ENCODE assay signal across 18 cellular contexts in genomic region chr4:101993841-101994221, GRCh38.
DNase-seq lines count a peak whose midpoint lies in the region; ATAC-seq and TF ChIP-seq lines count a peak whose summit lies in the region.
"Had no signal": no experiment of that assay in that cellular context is flagged by ENCODE, and none has a peak within 500 bp of the region (broad histone marks: within the 10 kb centered on the region; RNA-seq: fewer than 3 reads in every experiment).

No MANE protein-coding gene starts in this region.

- no peaks in the 10 kb centered on the region for H3K27me3 Mint-ChIP-seq in brain
- no peaks in the 10 kb centered on the region for H3K27me3 Mint-ChIP-seq in endothelial cell (ENCODE audit: unreplicated experiment)

- H3K27ac Mint-ChIP-seq in brain (peak overlapping the region in 3 of 5 experiments; percentile 32 to 56 (median 43)), endothelial cell (ENCODE audit: unreplicated experiment) (no peak overlapping the region)
- H3K27ac Mint-ChIP-seq: CD8-positive, alpha-beta memory T cell had no signal

- no peak overlapping the region for H2BK15ac ChIP-seq in mesenchymal stem cell (ENCODE audit: low read depth, poor library complexity, severe bottlenecking)

- H3K9me3 ChIP-seq in mesenchymal stem cell (ENCODE audit: control insufficient read depth, low read length) = no peaks in the 10 kb centered on the region
- H3K9me3 ChIP-seq in aorta (ENCODE audit: control insufficient read depth, low read length) = no peaks in the 10 kb centered on the region
- H3K9me3 ChIP-seq: SJCRH30 had no signal

- no peak overlapping the region for H2AK5ac ChIP-seq in mesenchymal stem cell (ENCODE audit: low read length, severe bottlenecking)

- H3K36me3 Mint-ChIP-seq in brain = no peaks in the 10 kb centered on the region
- H3K36me3 Mint-ChIP-seq in endothelial cell (ENCODE audit: low read depth, unreplicated experiment) = no peaks in the 10 kb centered on the region
- H3K36me3 Mint-ChIP-seq: CD8-positive, alpha-beta memory T cell had no signal

- H3K4me3 Mint-ChIP-seq in brain (no peak overlapping the region), endothelial cell (ENCODE audit: unreplicated experiment) (no peak overlapping the region)
- H3K4me3 Mint-ChIP-seq: CD8-positive, alpha-beta memory T cell had no signal

- no peaks in the 10 kb centered on the region for H3K79me1 ChIP-seq in mesenchymal stem cell (replicated peaks; ENCODE audit: low read length, poor library complexity, severe bottlenecking)

- peak; percentile 41 for DNase-seq in Right ventricle myocardium inferior (ENCODE audit: missing footprints)
- DNase-seq in cardiac septum (ENCODE audit: low spot score) = no peak
- no peak for DNase-seq in mesenchymal stem cell
- no peak for DNase-seq in aorta
- DNase-seq in HuH-7.5 (ENCODE audit: low spot score) = no peak
- no peak for DNase-seq in endothelial cell (ENCODE audit: low spot score)
- DNase-seq: 8988T; CD8-positive, alpha-beta memory T cell; DND-41; GDM1; GM23248; NCI-H187 treated with DMSO at 0.1 percent for 48 hours; NCI-H526 treated with DMSO at 0.1 percent for 48 hours; SJCRH30 had no signal

- no peaks in the 10 kb centered on the region for H3K4me1 ChIP-seq in mesenchymal stem cell (ENCODE audit: control insufficient read depth, insufficient read depth, low read depth, low read length)
- H3K4me1 ChIP-seq in aorta (ENCODE audit: control insufficient read depth in 1 of 2, insufficient read depth in 2 of 2, low read length in 2 of 2) = no peaks in the 10 kb centered on the region
- H3K4me1 ChIP-seq: SJCRH30 had no signal

- H2AFZ ChIP-seq in mesenchymal stem cell (ENCODE audit: low read depth, low read length) = no peak overlapping the region
- H2AFZ ChIP-seq: GM23248 had no signal

- H3K9ac ChIP-seq in mesenchymal stem cell (ENCODE audit: low read length) = peak overlapping the region; percentile 37
- H3K9ac ChIP-seq: GM23248 had no signal

- H3K4me1 Mint-ChIP-seq in brain = peaks cover 13% of the 10 kb centered on the region
- no peaks in the 10 kb centered on the region for H3K4me1 Mint-ChIP-seq in endothelial cell (ENCODE audit: unreplicated experiment)
- H3K4me1 Mint-ChIP-seq: CD8-positive, alpha-beta memory T cell had no signal

- no peak overlapping the region for H3K4me2 ChIP-seq in mesenchymal stem cell (ENCODE audit: low read length, poor library complexity, severe bottlenecking)

- no peak overlapping the region for H3K27ac ChIP-seq in mesenchymal stem cell (ENCODE audit: low read length, poor library complexity, severe bottlenecking)
- peak overlapping the region in 1 of 2 donors; percentile 14 for H3K27ac ChIP-seq in aorta (ENCODE audit: low read depth in 1 of 2, low read length in 2 of 2)
- H3K27ac ChIP-seq: GM23248, SJCRH30 had no signal

- H2BK5ac ChIP-seq in mesenchymal stem cell (ENCODE audit: low read depth, low read length, poor library complexity, severe bottlenecking) = no peak overlapping the region

- no peaks in the 10 kb centered on the region for H3K27me3 ChIP-seq in mesenchymal stem cell (ENCODE audit: control insufficient read depth in 1 of 2, insufficient read depth in 1 of 2, low read length in 2 of 2)
- no peaks in the 10 kb centered on the region for H3K27me3 ChIP-seq in aorta (ENCODE audit: control insufficient read depth in 1 of 2, insufficient read depth in 2 of 2, low read length in 1 of 2)
- H3K27me3 ChIP-seq: SJCRH30 had no signal

- TF ChIP-seq CTCF in brain (conservative IDR thresholded peaks at IDR 0.05) (no peak), endothelial cell (IDR thresholded peaks at IDR 0.05; ENCODE audit: unreplicated experiment) (no peak)

- H3K18ac ChIP-seq in mesenchymal stem cell (ENCODE audit: low read depth in 1 of 2, low read length in 2 of 2) = no peak overlapping the region

- no peak overlapping the region for H2BK12ac ChIP-seq in mesenchymal stem cell (ENCODE audit: low read length in 2 of 2)

- ATAC-seq in Right ventricle myocardium inferior (no peak), aorta (ENCODE audit: low FRiP score) (peak; percentile 62), GM18870 (IDR thresholded peaks at IDR 0.05; ENCODE audit: unreplicated experiment) (no peak)
- ATAC-seq: GM12878, HCT116 had no signal

- H3K9me3 Mint-ChIP-seq in brain (peaks cover 6 to 13% (median 8%) of the 10 kb centered on the region in 5 experiments), endothelial cell (ENCODE audit: unreplicated experiment) (no peaks in the 10 kb centered on the region)

- H3K4me3 ChIP-seq in mesenchymal stem cell (ENCODE audit: insufficient read depth in 1 of 2, low read depth in 1 of 2, low read length in 2 of 2) (no peak overlapping the region), aorta (ENCODE audit: low read length in 2 of 2) (no peak overlapping the region)
- H3K4me3 ChIP-seq: GM12878, GM23248, SJCRH30 had no signal

- intact Hi-C loops in Right ventricle myocardium inferior (cut with DNase I) = no loop called here
- intact Hi-C loops in cardiac septum (cut with DNase I) = no loop called here
- intact Hi-C loops in aorta (cut with DNase I) = no loop called here

- no peak overlapping the region for H2BK120ac ChIP-seq in mesenchymal stem cell (ENCODE audit: low read depth, low read length)

- WGBS in mesenchymal stem cell = 89% methylated on average over 1 of the region's 2 CpGs
- 30 to 47% methylated on average over 2 of the region's 2 CpGs for WGBS in aorta, 2 donors

- H4K8ac ChIP-seq in mesenchymal stem cell (ENCODE audit: low read length) = no peak overlapping the region

- H3K4ac ChIP-seq in mesenchymal stem cell (ENCODE audit: low read depth in 1 of 2, low read length in 2 of 2) = no peak overlapping the region

- H3K36me3 ChIP-seq in mesenchymal stem cell (ENCODE audit: control insufficient read depth in 1 of 2, insufficient read depth in 2 of 2, low read depth in 1 of 2, low read length in 2 of 2) (no peaks in the 10 kb centered on the region), aorta (ENCODE audit: control insufficient read depth in 1 of 2, insufficient read depth in 2 of 2, low read length in 1 of 2) (no peaks in the 10 kb centered on the region)
- H3K36me3 ChIP-seq: SJCRH30 had no signal

- H3K23ac ChIP-seq in mesenchymal stem cell (ENCODE audit: low read length in 2 of 2) = no peak overlapping the region

- H4K91ac ChIP-seq in mesenchymal stem cell (ENCODE audit: low read length) = no peak overlapping the region

- H3K14ac ChIP-seq in mesenchymal stem cell (ENCODE audit: low read length in 2 of 2) = no peak overlapping the region
